Comparison of ENCODE assay signal across 7 cellular contexts in genomic region chr21:44297525-44298290, GRCh38. TPM values are rescaled to one million over a fixed set of nuclear protein-coding genes. Genes with fewer than 3 reads are reported as not detected.
DNase-seq lines count a peak whose midpoint lies in the region; ATAC-seq, FAIRE-seq and TF ChIP-seq lines count a peak whose summit lies in the region.

No MANE protein-coding gene starts in this region.

- peak overlapping the region; percentile 63 for H3K27ac Mint-ChIP-seq in T-helper 1 cell treated with Interleukin-12 subunit alpha and Interleukin-12 subunit beta and Interleukin-4 antibody, amounts not matched to agents 30 μg/mL and 1 μg/mL, for 36 hours

- peaks cover 2% of the 10 kb centered on the region for H3K36me3 Mint-ChIP-seq in T-helper 1 cell treated with Interleukin-12 subunit alpha and Interleukin-12 subunit beta and Interleukin-4 antibody, amounts not matched to agents 30 μg/mL and 1 μg/mL, for 36 hours (ENCODE audit: low read depth)

- H3K4me3 ChIP-seq in adrenal gland = no peak overlapping the region
- peak overlapping the region in 1 of 12 donors; percentile 15 for H3K4me3 ChIP-seq in heart left ventricle

- H3K9me3 ChIP-seq in adrenal gland (replicated peaks in 1 of 3) = no peaks in the 10 kb centered on the region
- H3K9me3 ChIP-seq in heart left ventricle = no peaks in the 10 kb centered on the region

- peaks cover 32% of the 10 kb centered on the region for H3K4me1 Mint-ChIP-seq in T-helper 1 cell treated with Interleukin-12 subunit alpha and Interleukin-12 subunit beta and Interleukin-4 antibody, amounts not matched to agents 30 μg/mL and 1 μg/mL, for 36 hours (ENCODE audit: low read depth)

- H3K36me3 ChIP-seq in adrenal gland (replicated peaks in 1 of 2) = no peaks in the 10 kb centered on the region
- H3K36me3 ChIP-seq in heart left ventricle = no peaks in the 10 kb centered on the region

- peak; percentile 57 to 77 (median 66) for ATAC-seq in heart left ventricle
- no peak for ATAC-seq in GM19324 (IDR thresholded peaks at IDR 0.05; ENCODE audit: low FRiP score, unreplicated experiment)

- H3K4me3 Mint-ChIP-seq in T-helper 1 cell treated with Interleukin-12 subunit alpha and Interleukin-12 subunit beta and Interleukin-4 antibody, amounts not matched to agents 30 μg/mL and 1 μg/mL, for 36 hours = peak overlapping the region; percentile 40

- 9 to 23% (median 21%) methylated on average over 7 to 22 of the region's 22 CpGs for WGBS in adrenal gland, 4 donors
- WGBS in heart left ventricle, 4 donors = 27 to 39% (median 28%) methylated on average over 14 to 22 of the region's 22 CpGs

- H3K27ac ChIP-seq in adrenal gland (no peak overlapping the region), heart left ventricle (peak overlapping the region in 2 of 12 donors; percentile 17 to 44)

- H3K4me1 ChIP-seq in adrenal gland (replicated peaks in 1 of 2) (peaks cover 8 to 30% of the 10 kb centered on the region in 2 donors), heart left ventricle (peaks cover 9 to 54% (median 46%) of the 10 kb centered on the region in 12 donors)

- FAIRE-seq in GM12891 (lab: Jason Lieb, UNC) = peak; percentile 87

- peak; percentile 91 for DNase-seq in GM12891 (ENCODE audit: insufficient read length, low spot score)
- peak; percentile 43 for DNase-seq in NCI-H146 treated with DMSO at 0.1 percent for 48 hours (lab: John Stamatoyannopoulos, UW; ENCODE audit: unreplicated experiment)
- DNase-seq in adrenal gland = peak; percentile 84 to 94 (median 91)
- DNase-seq in heart left ventricle = peak; percentile 86 to 91 (median 87)
- DNase-seq in putamen (ENCODE audit: low spot score) = peak; percentile 85

- TF ChIP-seq POLR2A in GM12891 (IDR thresholded peaks at IDR 0.05; ENCODE audit: low read depth, low read length) (no peak), adrenal gland (IDR thresholded peaks at IDR 0.05) (no peak), heart left ventricle (IDR thresholded peaks at IDR 0.05) (no peak)

- no peaks in the 10 kb centered on the region for H3K27me3 Mint-ChIP-seq in T-helper 1 cell treated with Interleukin-12 subunit alpha and Interleukin-12 subunit beta and Interleukin-4 antibody, amounts not matched to agents 30 μg/mL and 1 μg/mL, for 36 hours (ENCODE audit: low read depth)

- peak; percentile 77 to 89 (median 86) for TF ChIP-seq CTCF in adrenal gland (IDR thresholded peaks at IDR 0.05)
- TF ChIP-seq CTCF in heart left ventricle (IDR thresholded peaks at IDR 0.05) = peak; percentile 62 to 88 (median 80)

- H3K27me3 ChIP-seq in adrenal gland = no peaks in the 10 kb centered on the region
- no peaks in the 10 kb centered on the region for H3K27me3 ChIP-seq in heart left ventricle

- intact Hi-C loops in adrenal gland (cut with DNase I) (no loop called here), heart left ventricle (cut with DNase I) (loop anchor here in 1 of 10 donors (5.0 kb wide), 2 partner anchors 185 to 285 kb away; partner anchors contain the start of gene TRAPPC10)

- H3K9me3 Mint-ChIP-seq in T-helper 1 cell treated with Interleukin-12 subunit alpha and Interleukin-12 subunit beta and Interleukin-4 antibody, amounts not matched to agents 30 μg/mL and 1 μg/mL, for 36 hours = no peaks in the 10 kb centered on the region

TF ChIP-seq in GM12891, 5 proteins besides CTCF, POLR2A, EP300 and RAD21:
- TF ChIP-seq POLR2AphosphoS5 (IDR thresholded peaks at IDR 0.05; ENCODE audit: low read depth, low read length) = no peak
- no peak for TF ChIP-seq TAF1 (IDR thresholded peaks at IDR 0.05; ENCODE audit: low read depth, low read length)
- TF ChIP-seq POU2F2 (IDR thresholded peaks at IDR 0.05; ENCODE audit: low read depth, low read length) = no peak
- no peak for TF ChIP-seq PAX5 (IDR thresholded peaks at IDR 0.05; ENCODE audit: insufficient read depth, low read length, severe bottlenecking)
- no peak for TF ChIP-seq SPI1 (IDR thresholded peaks at IDR 0.05; ENCODE audit: low read depth, low read length)
TF ChIP-seq in GM12891: peak in this region for 0.

RNA-seq across cellular contexts. Expression of gene PFKL, which starts 2.1 kb away (rescaled TPM):
- 161 TPM for polyA plus RNA-seq in GM12891 (2012; ENCODE audit: low read depth, missing spikeins)
- total RNA-seq in adrenal gland (100 to 1,000 TPM in 4 of 8 donors, 10 to 100 TPM in 4; 61.1 to 123 (median 95.3) TPM), heart left ventricle (10 to 100 TPM; 36.9 to 85.1 (median 46.1) TPM)
- polyA plus RNA-seq in adrenal gland (100 to 1,000 TPM in 1 of 3 donors, 10 to 100 TPM in 2; 16.6 to 123 (median 98.0) TPM), heart left ventricle (10 to 100 TPM; 34.0 to 61.6 TPM)

RNA-seq across cellular contexts. Expression of gene AIRE, which starts 12.0 kb away (rescaled TPM):
- 0.10 TPM for polyA plus RNA-seq in GM12891 (2012; ENCODE audit: low read depth, missing spikeins)
- total RNA-seq in adrenal gland = 1 to 10 TPM in 1 of 8 donors, not detected in 7; 1.1 TPM
- polyA plus RNA-seq in adrenal gland = under 1 TPM in 2 of 3 donors, not detected in 1; 0.08 to 0.10 TPM
- total RNA-seq in heart left ventricle = under 1 TPM in 2 of 9 donors, not detected in 7; 0.16 to 0.21 TPM
- under 1 TPM in 1 of 2 donors, not detected in 1; 0.03 TPM for polyA plus RNA-seq in heart left ventricle

RNA-seq across cellular contexts. Expression of gene DNMT3L, which starts 36.0 kb away (rescaled TPM):
- polyA plus RNA-seq in GM12891 (2012; ENCODE audit: low read depth, missing spikeins) = not detected
- total RNA-seq in adrenal gland (not detected), heart left ventricle (not detected)
- polyA plus RNA-seq in adrenal gland (not detected), heart left ventricle (not detected)

RNA-seq across cellular contexts. Expression of gene CFAP410, which starts 41.5 kb away (rescaled TPM):
- polyA plus RNA-seq in GM12891 (2012; ENCODE audit: low read depth, missing spikeins) = 21.5 TPM
- total RNA-seq in adrenal gland = 10 to 100 TPM; 15.5 to 73.5 (median 37.0) TPM
- 100 to 1,000 TPM in 2 of 3 donors, 1 to 10 TPM in 1; 1.4 to 149 (median 116) TPM for polyA plus RNA-seq in adrenal gland
- total RNA-seq in heart left ventricle = 10 to 100 TPM; 10.4 to 31.6 (median 15.3) TPM
- polyA plus RNA-seq in heart left ventricle = 10 to 100 TPM; 18.6 to 20.3 TPM

RNA-seq across cellular contexts. Expression of gene TRPM2, which starts 55.7 kb away (rescaled TPM):
- 7.6 TPM for polyA plus RNA-seq in GM12891 (2012; ENCODE audit: low read depth, missing spikeins)
- total RNA-seq in adrenal gland (10 to 100 TPM in 5 of 8 donors, 1 to 10 TPM in 3; 3.1 to 16.0 (median 11.3) TPM), heart left ventricle (10 to 100 TPM in 1 of 9 donors, 1 to 10 TPM in 4, under 1 TPM in 4; 0.66 to 20.5 (median 1.2) TPM)
- polyA plus RNA-seq in adrenal gland (10 to 100 TPM in 2 of 3 donors, 1 to 10 TPM in 1; 1.5 to 28.3 (median 17.3) TPM), heart left ventricle (1 to 10 TPM in 1 of 2 donors, under 1 TPM in 1; 0.91 to 1.2 TPM)
